ENCODE assay signal across 35 cellular contexts in the genomic region with DNA sequence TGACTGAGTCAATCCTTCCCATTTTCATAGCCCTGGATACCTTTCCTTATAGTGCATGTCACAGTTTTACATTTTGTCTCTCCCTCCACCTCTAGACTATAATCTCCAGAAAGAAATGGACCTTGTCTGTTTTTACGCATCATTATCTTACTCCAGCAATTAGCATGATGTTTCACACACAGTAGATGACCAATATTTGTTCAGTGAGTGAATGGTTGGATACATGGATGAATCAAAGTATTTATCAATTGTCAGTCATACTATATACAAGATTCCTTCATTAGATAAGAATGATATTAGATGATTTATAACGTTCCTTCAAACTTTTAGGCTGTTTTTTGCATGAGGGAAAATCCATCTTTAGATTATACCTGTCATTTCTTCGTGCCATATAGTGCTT.
"Had no signal": no experiment of that assay in that cellular context is flagged by ENCODE, and none has a peak within 500 bp of the region (broad histone marks: within the 10 kb centered on the region; RNA-seq: fewer than 3 reads in every experiment).

No MANE protein-coding gene starts in this region.

- H3K9me3 ChIP-seq: MG63 had no signal

- H3K27me3 ChIP-seq: MG63 had no signal

- H3K4me2 ChIP-seq: KMS-11 had no signal

- H3K9ac ChIP-seq: KMS-11 had no signal

- H3K4me3 ChIP-seq: MG63 had no signal

- DNase-seq: Karpas-422, Kasumi-1, MG63, MM.1S, MV-4-11, NCI-H1092, NCI-H1092 treated with DMSO at 0.1 percent for 48 hours, NCI-H1105, NCI-H1105 treated with DMSO at 0.1 percent for 48 hours, NCI-H1417, NCI-H1417 treated with DMSO at 0.1 percent for 48 hours, NCI-H1436, NCI-H1436 treated with DMSO at 0.1 percent for 48 hours, NCI-H146, NCI-H1694, NCI-H1694 treated with DMSO at 0.1 percent for 48 hours, NCI-H187, NCI-H187 treated with DMSO at 0.1 percent for 48 hours, NCI-H1930, NCI-H2029, NCI-H2029 treated with DMSO at 0.1 percent for 48 hours, NCI-H2081, NCI-H2081 treated with DMSO at 0.1 percent for 48 hours, NCI-H2107, NCI-H2171, NCI-H2171 treated with DMSO at 0.1 percent for 48 hours, NCI-H2227 treated with DMSO at 0.1 percent for 48 hours, NCI-H226, NCI-H345, NCI-H446, NCI-H446 treated with DMSO at 0.1 percent for 48 hours, NCI-H510A, NCI-H510A treated with DMSO at 0.1 percent for 48 hours, NCI-H524 had no signal

- H3K36me3 ChIP-seq: MG63 had no signal

- H3K27ac ChIP-seq: KMS-11 had no signal
